Comparison of ENCODE assay signal across 10 cellular contexts in the genomic region with DNA sequence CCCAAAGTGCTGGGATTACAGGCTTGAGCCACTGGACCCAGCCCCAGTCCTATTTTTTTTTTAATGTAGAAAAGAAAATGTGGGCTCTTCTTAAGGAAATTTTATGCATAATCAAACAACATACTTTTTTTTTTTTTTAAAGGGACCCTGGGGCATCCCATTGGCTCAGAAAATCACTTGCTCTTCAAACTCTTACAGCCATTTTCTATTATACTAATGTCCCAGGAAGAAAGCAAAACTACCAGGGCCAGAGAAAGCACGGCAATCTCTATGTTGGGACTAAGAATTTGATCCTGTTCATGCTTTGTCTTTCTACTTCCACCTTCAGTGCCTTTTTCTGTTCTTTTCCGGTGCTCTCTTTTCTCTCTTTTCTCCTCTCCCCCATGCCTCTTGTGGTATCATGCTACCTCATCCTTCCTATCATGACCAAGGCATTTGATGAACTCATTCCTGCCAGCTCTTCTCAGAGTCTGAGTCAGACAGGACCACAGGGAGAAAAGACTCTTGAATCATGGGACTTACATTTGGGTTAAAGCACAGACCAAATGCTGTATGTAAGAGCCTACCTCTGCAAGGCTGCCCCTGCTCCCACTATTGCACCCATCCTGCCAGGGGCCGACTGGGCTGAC.
DNase-seq lines count a peak whose midpoint lies in the region; ATAC-seq, FAIRE-seq and TF ChIP-seq lines count a peak whose summit lies in the region.
"Had no signal": no experiment of that assay in that cellular context is flagged by ENCODE, and none has a peak within 500 bp of the region (broad histone marks: within the 10 kb centered on the region; RNA-seq: fewer than 3 reads in every experiment).

No MANE protein-coding gene starts in this region.

- WGBS in thyroid gland, 2 donors, result 69 to 73% methylated on average over 3 of the region's 3 CpGs

- TF ChIP-seq POLR2A in thyroid gland (IDR thresholded peaks at IDR 0.05), result no peak

- no peak for TF ChIP-seq CTCF in osteocyte (IDR thresholded peaks at IDR 0.05)
- no peak for TF ChIP-seq CTCF in thyroid gland (IDR thresholded peaks at IDR 0.05)
- no peak for TF ChIP-seq CTCF in D721Med (IDR thresholded peaks at IDR 0.05; ENCODE audit: insufficient read depth, missing control alignments)

- peaks cover 3% of the 10 kb centered on the region for H3K4me1 Mint-ChIP-seq in osteocyte (ENCODE audit: unreplicated experiment)

- H3K36me3 ChIP-seq in thyroid gland, result no peaks in the 10 kb centered on the region

- ATAC-seq in GM18498 (IDR thresholded peaks at IDR 0.05; ENCODE audit: unreplicated experiment), result no peak

- intact Hi-C loops in thyroid gland (cut with DNase I), result no loop called here

- H3K4me3 Mint-ChIP-seq in osteocyte (ENCODE audit: unreplicated experiment), result no peak overlapping the region

- H3K27me3 Mint-ChIP-seq in osteocyte (ENCODE audit: unreplicated experiment), result no peaks in the 10 kb centered on the region

- no peaks in the 10 kb centered on the region for H3K4me1 ChIP-seq in thyroid gland

- no peak overlapping the region for H3K27ac ChIP-seq in thyroid gland

- no peaks in the 10 kb centered on the region for H3K9me3 ChIP-seq in thyroid gland

- DNase-seq in GOT3 (lab: John Stamatoyannopoulos, UW), result peak; percentile 44
- DNase-seq in OCI-M1 (lab: John Stamatoyannopoulos, UW), result peak; percentile 60
- DNase-seq in dermis blood vessel endothelial cell, result peak; percentile 17
- DNase-seq in osteocyte (ENCODE audit: extremely low spot score, unreplicated experiment), result peak; percentile 38
- DNase-seq in thyroid gland, result no peak
- DNase-seq in D721Med (ENCODE audit: insufficient read length, low spot score), result no peak
- DNase-seq: activated CD8-positive, alpha-beta memory T cell treated with anti-CD3 and anti-CD28 coated beads, Interleukin-2, amount 50 U/mL, for 48 hours; midbrain had no signal

- H3K9me3 Mint-ChIP-seq in osteocyte (ENCODE audit: unreplicated experiment), result peaks cover 15% of the 10 kb centered on the region

- H3K27me3 ChIP-seq in thyroid gland, result no peaks in the 10 kb centered on the region

- H3K36me3 Mint-ChIP-seq in osteocyte (ENCODE audit: unreplicated experiment), result no peaks in the 10 kb centered on the region

- FAIRE-seq in D721Med (lab: Jason Lieb, UNC), result no peak
- FAIRE-seq: GM12891 had no signal

- peak overlapping the region; percentile 9 for H3K27ac Mint-ChIP-seq in osteocyte (ENCODE audit: unreplicated experiment)

- H3K4me3 ChIP-seq in thyroid gland (replicated peaks in 1 of 3), result no peak overlapping the region

Comparison
In these comparisons a context has a peak if more than half of its experiments do, and no peak if none do; other contexts are left out.
1. DNase-seq: peak in GOT3 (single experiment), OCI-M1 (single experiment), dermis blood vessel endothelial cell (single experiment) and osteocyte (single experiment); none in thyroid gland (0 of 2) and D721Med (single experiment).